In the genomic region with DNA sequence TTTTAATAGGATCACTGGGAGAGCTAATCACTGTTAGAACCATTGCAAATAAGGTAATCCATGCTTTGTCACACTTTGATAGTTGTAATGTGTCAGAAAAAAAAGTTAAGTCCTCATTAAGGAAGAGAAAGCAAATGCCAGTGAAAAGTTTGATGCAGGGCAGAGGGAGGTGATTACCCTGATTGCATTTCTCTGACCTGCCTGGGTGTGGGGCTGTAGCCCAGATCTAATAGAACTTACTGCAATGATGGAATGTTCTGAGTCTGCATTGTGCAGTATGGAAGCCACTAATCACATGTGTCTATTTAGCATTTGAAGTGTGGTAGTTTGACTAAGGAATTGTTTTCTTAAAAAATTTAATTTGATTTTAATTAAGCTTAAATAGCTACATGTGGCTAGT, we compare ENCODE assay signal across 9 cellular contexts.
DNase-seq lines count a peak whose midpoint lies in the region; ATAC-seq and TF ChIP-seq lines count a peak whose summit lies in the region.
"Had no signal": no experiment of that assay in that cellular context is flagged by ENCODE, and none has a peak within 500 bp of the region (broad histone marks: within the 10 kb centered on the region; RNA-seq: fewer than 3 reads in every experiment).

No MANE protein-coding gene starts in this region.

- peak; percentile 94 for ATAC-seq in GM23338
- peak; percentile 87 for ATAC-seq in left colon

- no peaks in the 10 kb centered on the region for H3K4me1 ChIP-seq in GM23338 (ENCODE audit: insufficient read depth)

- no peaks in the 10 kb centered on the region for H3K27me3 ChIP-seq in GM23338 (ENCODE audit: insufficient read depth)

- intact Hi-C loops in left colon (cut with DNase I, micrococcal nuclease), result no loop called here

- H3K36me3 ChIP-seq in GM23338 (ENCODE audit: insufficient read depth), result no peaks in the 10 kb centered on the region

- DNase-seq in GM10266 (ENCODE audit: extremely low spot score) (peak; percentile 8), GM23338 (ENCODE audit: low spot score) (peak; percentile 64), NCI-H82 treated with DMSO at 0.1 percent for 48 hours (lab: John Stamatoyannopoulos, UW; ENCODE audit: unreplicated experiment) (peak; percentile 8), left colon (no peak), AG20443 (ENCODE audit: low spot score) (no peak), NCI-H2107 (lab: John Stamatoyannopoulos, UW) (no peak), COR-L47 (lab: John Stamatoyannopoulos, UW) (no peak), C1 segment of cervical spinal cord (lab: John Stamatoyannopoulos, UW) (no peak)
- DNase-seq: activated CD4-positive, alpha-beta memory T cell treated with anti-CD3 and anti-CD28 coated beads, Interleukin-2, amount 10 ng/mL, durations not matched to agents 7 days and 5 days had no signal

- no peak overlapping the region for H3K27ac Mint-ChIP-seq in GM23338
- H3K27ac Mint-ChIP-seq: activated CD4-positive, alpha-beta memory T cell treated with anti-CD3 and anti-CD28 coated beads, Interleukin-2, amount 10 ng/mL, durations not matched to agents 7 days and 5 days had no signal

- H4K20me1 ChIP-seq in GM23338 (replicated peaks; ENCODE audit: insufficient read depth), result no peaks in the 10 kb centered on the region

- H2AFZ ChIP-seq in GM23338, result no peak overlapping the region

- H3K4me2 ChIP-seq in GM23338, result no peak overlapping the region

- H3K9me2 ChIP-seq in GM23338 (ENCODE audit: insufficient read depth), result 0 out of 2 replicates have a peak, but pooled peaks cover 4% of the 10 kb centered on the region

- H3K27ac ChIP-seq in GM23338 (ENCODE audit: low read depth), result no peak overlapping the region

- H3K79me2 ChIP-seq in GM23338 (replicated peaks; ENCODE audit: insufficient read depth), result no peaks in the 10 kb centered on the region

- peaks cover 1% of the 10 kb centered on the region for H3K27me3 Mint-ChIP-seq in GM23338 (ENCODE audit: insufficient read depth, low read depth, poor library complexity)
- H3K27me3 Mint-ChIP-seq: activated CD4-positive, alpha-beta memory T cell treated with anti-CD3 and anti-CD28 coated beads, Interleukin-2, amount 10 ng/mL, durations not matched to agents 7 days and 5 days had no signal

- H3K4me1 Mint-ChIP-seq in GM23338, result no peaks in the 10 kb centered on the region
- H3K4me1 Mint-ChIP-seq: activated CD4-positive, alpha-beta memory T cell treated with anti-CD3 and anti-CD28 coated beads, Interleukin-2, amount 10 ng/mL, durations not matched to agents 7 days and 5 days had no signal

- no peak overlapping the region for H3K4me3 ChIP-seq in GM23338

- TF ChIP-seq CTCF in GM10266 (IDR thresholded peaks at IDR 0.05; ENCODE audit: control insufficient read depth, insufficient read depth, low read depth, missing control alignments) (peak; percentile 42), GM23338 (conservative IDR thresholded peaks at IDR 0.05; ENCODE audit: low read depth in 2 of 2) (peak; percentile 63 to 75)

- H3K9me3 Mint-ChIP-seq in GM23338, result peaks cover 11% of the 10 kb centered on the region
- H3K9me3 Mint-ChIP-seq: activated CD4-positive, alpha-beta memory T cell treated with anti-CD3 and anti-CD28 coated beads, Interleukin-2, amount 10 ng/mL, durations not matched to agents 7 days and 5 days had no signal

- H3K4me3 Mint-ChIP-seq in GM23338, result no peak overlapping the region
- H3K4me3 Mint-ChIP-seq: activated CD4-positive, alpha-beta memory T cell treated with anti-CD3 and anti-CD28 coated beads, Interleukin-2, amount 10 ng/mL, durations not matched to agents 7 days and 5 days had no signal

- no peaks in the 10 kb centered on the region for H3K36me3 Mint-ChIP-seq in GM23338 (ENCODE audit: low read depth)

- H3F3A ChIP-seq in GM23338 (replicated peaks; ENCODE audit: low read depth), result no peaks in the 10 kb centered on the region

TF ChIP-seq in GM23338, 12 proteins besides CTCF, POLR2A, EP300 and RAD21 (continues in another document):
- TF ChIP-seq JUNB (IDR thresholded peaks at IDR 0.05; ENCODE audit: unreplicated experiment), result no peak
- no peak for TF ChIP-seq ZNF114 (CRISPR knock-in tag; IDR thresholded peaks at IDR 0.05)
- TF ChIP-seq, protein P1, sequence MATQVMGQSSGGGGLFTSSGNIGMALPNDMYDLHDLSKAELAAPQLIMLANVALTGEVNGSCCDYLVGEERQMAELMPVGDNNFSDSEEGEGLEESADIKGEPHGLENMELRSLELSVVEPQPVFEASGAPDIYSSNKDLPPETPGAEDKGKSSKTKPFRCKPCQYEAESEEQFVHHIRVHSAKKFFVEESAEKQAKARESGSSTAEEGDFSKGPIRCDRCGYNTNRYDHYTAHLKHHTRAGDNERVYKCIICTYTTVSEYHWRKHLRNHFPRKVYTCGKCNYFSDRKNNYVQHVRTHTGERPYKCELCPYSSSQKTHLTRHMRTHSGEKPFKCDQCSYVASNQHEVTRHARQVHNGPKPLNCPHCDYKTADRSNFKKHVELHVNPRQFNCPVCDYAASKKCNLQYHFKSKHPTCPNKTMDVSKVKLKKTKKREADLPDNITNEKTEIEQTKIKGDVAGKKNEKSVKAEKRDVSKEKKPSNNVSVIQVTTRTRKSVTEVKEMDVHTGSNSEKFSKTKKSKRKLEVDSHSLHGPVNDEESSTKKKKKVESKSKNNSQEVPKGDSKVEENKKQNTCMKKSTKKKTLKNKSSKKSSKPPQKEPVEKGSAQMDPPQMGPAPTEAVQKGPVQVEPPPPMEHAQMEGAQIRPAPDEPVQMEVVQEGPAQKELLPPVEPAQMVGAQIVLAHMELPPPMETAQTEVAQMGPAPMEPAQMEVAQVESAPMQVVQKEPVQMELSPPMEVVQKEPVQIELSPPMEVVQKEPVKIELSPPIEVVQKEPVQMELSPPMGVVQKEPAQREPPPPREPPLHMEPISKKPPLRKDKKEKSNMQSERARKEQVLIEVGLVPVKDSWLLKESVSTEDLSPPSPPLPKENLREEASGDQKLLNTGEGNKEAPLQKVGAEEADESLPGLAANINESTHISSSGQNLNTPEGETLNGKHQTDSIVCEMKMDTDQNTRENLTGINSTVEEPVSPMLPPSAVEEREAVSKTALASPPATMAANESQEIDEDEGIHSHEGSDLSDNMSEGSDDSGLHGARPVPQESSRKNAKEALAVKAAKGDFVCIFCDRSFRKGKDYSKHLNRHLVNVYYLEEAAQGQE (IDR thresholded peaks at IDR 0.05; ENCODE audit: unreplicated experiment), result no peak
- TF ChIP-seq STAT1 (IDR thresholded peaks at IDR 0.05; ENCODE audit: unreplicated experiment), result no peak
- no peak for TF ChIP-seq CREB1 (CRISPR knock-in tag; IDR thresholded peaks at IDR 0.05; ENCODE audit: low read depth)
- TF ChIP-seq NANOG (IDR thresholded peaks at IDR 0.05; ENCODE audit: borderline replicate concordance), result no peak
- no peak for TF ChIP-seq EZH2 (IDR thresholded peaks at IDR 0.05; ENCODE audit: low read depth, unreplicated experiment)
- TF ChIP-seq, protein P2, sequence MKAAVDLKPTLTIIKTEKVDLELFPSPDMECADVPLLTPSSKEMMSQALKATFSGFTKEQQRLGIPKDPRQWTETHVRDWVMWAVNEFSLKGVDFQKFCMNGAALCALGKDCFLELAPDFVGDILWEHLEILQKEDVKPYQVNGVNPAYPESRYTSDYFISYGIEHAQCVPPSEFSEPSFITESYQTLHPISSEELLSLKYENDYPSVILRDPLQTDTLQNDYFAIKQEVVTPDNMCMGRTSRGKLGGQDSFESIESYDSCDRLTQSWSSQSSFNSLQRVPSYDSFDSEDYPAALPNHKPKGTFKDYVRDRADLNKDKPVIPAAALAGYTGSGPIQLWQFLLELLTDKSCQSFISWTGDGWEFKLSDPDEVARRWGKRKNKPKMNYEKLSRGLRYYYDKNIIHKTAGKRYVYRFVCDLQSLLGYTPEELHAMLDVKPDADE (IDR thresholded peaks at IDR 0.05), result no peak
- no peak for TF ChIP-seq EZH2phosphoT487 (IDR thresholded peaks at IDR 0.05; ENCODE audit: unreplicated experiment)

Comparison
In these comparisons a context has a peak if more than half of its experiments do, and no peak if none do; other contexts are left out.
1. DNase-seq: peak in GM10266 (single experiment), GM23338 (single experiment) and NCI-H82 treated with DMSO at 0.1 percent for 48 hours (single experiment); none in left colon (0 of 2), AG20443 (single experiment), NCI-H2107 (single experiment), COR-L47 (single experiment) and C1 segment of cervical spinal cord (0 of 14).